Comparison of ENCODE assay signal across 23 cellular contexts in genomic region chr1:236760986-236761385, GRCh38.
"Had no signal": no experiment of that assay in that cellular context is flagged by ENCODE, and none has a peak within 500 bp of the region (broad histone marks: within the 10 kb centered on the region; RNA-seq: fewer than 3 reads in every experiment).

No MANE protein-coding gene starts in this region.

- H3K27ac Mint-ChIP-seq: immature natural killer cell; naive thymus-derived CD8-positive, alpha-beta T cell; stimulated activated effector memory CD8-positive, alpha-beta T cell treated with anti-CD3 and anti-CD28 coated beads, Interleukin-12 subunit alpha, Interleukin-12 subunit beta, amount 100 ng/mL, for 72 hours had no signal

- ATAC-seq: gastrocnemius medialis; mucosa of descending colon; naive thymus-derived CD8-positive, alpha-beta T cell; stimulated activated effector memory CD8-positive, alpha-beta T cell treated with anti-CD3 and anti-CD28 coated beads, Interleukin-12 subunit alpha, Interleukin-12 subunit beta, amount 100 ng/mL, for 72 hours; stimulated activated naive CD8-positive, alpha-beta T cell treated with anti-CD3 and anti-CD28 coated beads, Interleukin-15, Interleukin-2, amounts not matched to agents 100 U/mL and 50 U/mL, for 24 hours; upper lobe of right lung had no signal

- DNase-seq: cortex of kidney; dorsolateral prefrontal cortex; effector memory CD4-positive, alpha-beta T cell; gastrocnemius medialis; immature natural killer cell; kidney; left cardiac atrium; mucosa of descending colon; naive thymus-derived CD8-positive, alpha-beta T cell; nucleus accumbens; ovary; stimulated activated CD4-positive, alpha-beta T cell treated with anti-CD3 and anti-CD28 coated beads, Interleukin-2, amount 100 ng/mL, for 48 hours; stimulated activated CD8-positive, alpha-beta memory T cell treated with anti-CD3 and anti-CD28 coated beads, Interleukin-4, amount 100 ng/mL, for 48 hours; stimulated activated naive CD8-positive, alpha-beta T cell treated with anti-CD3 and anti-CD28 coated beads, Interleukin-15, Interleukin-2, amounts not matched to agents 100 U/mL and 50 U/mL, for 24 hours; thyroid gland; upper lobe of right lung had no signal

- H3K4me3 ChIP-seq: dorsolateral prefrontal cortex, esophagus muscularis mucosa, gastrocnemius medialis, mucosa of descending colon, ovary, smooth muscle cell, suprapubic skin, thyroid gland, upper lobe of right lung, vagina had no signal

- H3K4me2 ChIP-seq: smooth muscle cell had no signal

- H3K4me3 Mint-ChIP-seq: immature natural killer cell; naive thymus-derived CD8-positive, alpha-beta T cell; neural crest cell; stimulated activated effector memory CD8-positive, alpha-beta T cell treated with anti-CD3 and anti-CD28 coated beads, Interleukin-12 subunit alpha, Interleukin-12 subunit beta, amount 100 ng/mL, for 72 hours had no signal

- H3K36me3 Mint-ChIP-seq: immature natural killer cell; naive thymus-derived CD8-positive, alpha-beta T cell; stimulated activated effector memory CD8-positive, alpha-beta T cell treated with anti-CD3 and anti-CD28 coated beads, Interleukin-12 subunit alpha, Interleukin-12 subunit beta, amount 100 ng/mL, for 72 hours had no signal

- H3K4me1 Mint-ChIP-seq: neural crest cell; stimulated activated effector memory CD8-positive, alpha-beta T cell treated with anti-CD3 and anti-CD28 coated beads, Interleukin-12 subunit alpha, Interleukin-12 subunit beta, amount 100 ng/mL, for 72 hours had no signal

- H3K9me3 ChIP-seq: esophagus muscularis mucosa, gastrocnemius medialis, mucosa of descending colon, ovary, suprapubic skin, thyroid gland, upper lobe of right lung, vagina had no signal

- H3K9me3 Mint-ChIP-seq: immature natural killer cell; naive thymus-derived CD8-positive, alpha-beta T cell; neural crest cell; stimulated activated effector memory CD8-positive, alpha-beta T cell treated with anti-CD3 and anti-CD28 coated beads, Interleukin-12 subunit alpha, Interleukin-12 subunit beta, amount 100 ng/mL, for 72 hours had no signal

- H3K27me3 ChIP-seq: dorsolateral prefrontal cortex, esophagus muscularis mucosa, gastrocnemius medialis, ovary, suprapubic skin, thyroid gland, upper lobe of right lung, vagina had no signal

- H3K27ac ChIP-seq: dorsolateral prefrontal cortex, epithelial cell of prostate, esophagus muscularis mucosa, ovary, suprapubic skin, thyroid gland, upper lobe of right lung, vagina had no signal

- FAIRE-seq: kidney had no signal

- H3K4me1 ChIP-seq: suprapubic skin, thyroid gland, upper lobe of right lung, vagina had no signal

- H3K36me3 ChIP-seq: ovary, suprapubic skin, thyroid gland, upper lobe of right lung, vagina had no signal
